ENCODE assay signal across 2 cellular contexts in genomic region chr16:86150646-86151371, GRCh38.
TF ChIP-seq lines count a peak whose summit lies in the region.

No MANE protein-coding gene starts in this region.

TF ChIP-seq in IMR-90, 13 proteins besides CTCF, POLR2A, EP300 and RAD21:
- TF ChIP-seq RCOR1 (IDR thresholded peaks at IDR 0.05; ENCODE audit: insufficient replicate concordance, low read length): no peak
- no peak for TF ChIP-seq CHD1 (IDR thresholded peaks at IDR 0.05; ENCODE audit: low read depth, low read length)
- TF ChIP-seq FOS (IDR thresholded peaks at IDR 0.05; ENCODE audit: low read depth, low read length): no peak

TF ChIP-seq in HepG2, 621 proteins besides CTCF, POLR2A, EP300 and RAD21:
- TF ChIP-seq FOXJ3 (CRISPR knock-in tag; IDR thresholded peaks at IDR 0.05; ENCODE audit: borderline replicate concordance): no peak
- TF ChIP-seq NFATC3 (CRISPR knock-in tag; IDR thresholded peaks at IDR 0.05): no peak
- no peak for TF ChIP-seq ZNF24 (IDR thresholded peaks at IDR 0.05)
TF ChIP-seq in HepG2: peak in this region for 0.
